1 cellular context compared by ENCODE assay signal in genomic region chr9:33924978-33925797, GRCh38.
TF ChIP-seq lines count a peak whose summit lies in the region.

No MANE protein-coding gene starts in this region.

TF ChIP-seq in HCT116, 20 proteins besides CTCF, POLR2A, EP300 and RAD21 (continued from another document):
- TF ChIP-seq REST (IDR thresholded peaks at IDR 0.05; ENCODE audit: low read depth) (no peak), CEBPB (IDR thresholded peaks at IDR 0.05; ENCODE audit: low read depth) (no peak), EZH2 (IDR thresholded peaks at IDR 0.05) (no peak), EZH2phosphoT487 (IDR thresholded peaks at IDR 0.05; ENCODE audit: borderline replicate concordance) (no peak), POLR2AphosphoS5 (IDR thresholded peaks at IDR 0.05; ENCODE audit: low read depth, low read length) (no peak), FOSL1 (IDR thresholded peaks at IDR 0.05; ENCODE audit: low read depth) (no peak)
TF ChIP-seq in HCT116: peak in this region for 0.
